Comparison of ENCODE assay signal across 16 cellular contexts in genomic region chr20:51514836-51515235, GRCh38. TPM values are rescaled to one million over a fixed set of nuclear protein-coding genes. Genes with fewer than 3 reads are reported as not detected.
"Had no signal": no experiment of that assay in that cellular context is flagged by ENCODE, and none has a peak within 500 bp of the region (broad histone marks: within the 10 kb centered on the region; RNA-seq: fewer than 3 reads in every experiment).

No MANE protein-coding gene starts in this region.

- DNase-seq: activated CD8-positive, alpha-beta memory T cell treated with anti-CD3 and anti-CD28 coated beads for 24 hours; activated naive CD4-positive, alpha-beta T cell treated with anti-CD3 and anti-CD28 coated beads, Interleukin-2, amount 50 U/mL, for 16 hours; amygdala; cerebellar nuclear complex; hypothalamus; left cardiac atrium; lower lobe of right lung; small intestine; stimulated activated CD4-positive, alpha-beta T cell treated with anti-CD3 and anti-CD28 coated beads, Interleukin-1b, Interleukin-23, amount 100 ng/mL, for 48 hours; upper lobe of left lung had no signal

- H3K27ac ChIP-seq: lower lobe of right lung, right atrium auricular region, upper lobe of left lung had no signal

- ATAC-seq: esophagus mucosa, left cardiac atrium, lower lobe of right lung had no signal

- H3K36me3 Mint-ChIP-seq: brain had no signal

- H3K27ac Mint-ChIP-seq: brain; dendritic cell treated with granulocyte-macrophage colony-stimulating factor and Interleukin-4, amounts not matched to agents 40 ng/mL and 50 ng/mL, for 4 days; mesothelial cell of epicardium had no signal

- H3K4me3 Mint-ChIP-seq: brain; dendritic cell treated with granulocyte-macrophage colony-stimulating factor and Interleukin-4, amounts not matched to agents 40 ng/mL and 50 ng/mL, for 4 days; mesothelial cell of epicardium had no signal

- H3K9me3 Mint-ChIP-seq: dendritic cell treated with granulocyte-macrophage colony-stimulating factor and Interleukin-4, amounts not matched to agents 40 ng/mL and 50 ng/mL, for 4 days; mesothelial cell of epicardium had no signal

RNA-seq across cellular contexts. Expression of gene NFATC2, which starts 27.7 kb away (rescaled TPM):
- total RNA-seq: myocyte had no signal
